In genomic region chr16:24748242-24748641, GRCh38 we compare ENCODE assay signal across 8 cellular contexts. TPM values are rescaled to one million over a fixed set of nuclear protein-coding genes. Genes with fewer than 3 reads are reported as not detected.
A peak's percentile ranks its signal among the peaks of the same experiment; 100 is the strongest.
DNase-seq lines count a peak whose midpoint lies in the region; ATAC-seq, FAIRE-seq and TF ChIP-seq lines count a peak whose summit lies in the region.

No MANE protein-coding gene starts in this region.

- no peak for TF ChIP-seq RAD21 in Ishikawa (IDR thresholded peaks at IDR 0.05; ENCODE audit: low read depth)

- H3K27ac ChIP-seq in breast epithelium = peak overlapping the region; percentile 22 to 73

- TF ChIP-seq CTCF in breast epithelium (IDR thresholded peaks at IDR 0.05) = no peak

- no peak overlapping the region for H3K4me3 ChIP-seq in breast epithelium

- no peaks in the 10 kb centered on the region for H3K9me3 ChIP-seq in breast epithelium

- no peak for FAIRE-seq in GM19239 (lab: Jason Lieb, UNC)

- intact Hi-C loops in breast epithelium (cut with DNase I; ENCODE audit: low total_unique reads) = no loop called here

- peaks cover 0 to 12% of the 10 kb centered on the region in 2 donors for H3K4me1 ChIP-seq in breast epithelium

- DNase-seq in AG08396 (ENCODE audit: low spot score) = peak; percentile 75
- peak in 1 of 2 donors; percentile 39 for DNase-seq in breast epithelium (ENCODE audit: low spot score in 2 of 2)
- peak; percentile 80 to 92 for DNase-seq in lung microvascular endothelial cell (ENCODE audit: low read depth in 2 of 2)
- no peak for DNase-seq in GM19239 (ENCODE audit: insufficient read length, low spot score)
- no peak for DNase-seq in activated effector memory CD4-positive, alpha-beta T cell treated with Interleukin-2 at 50 U/mL for 16 hours
- DNase-seq in HuH-7.5 (ENCODE audit: low spot score) = no peak

- no peaks in the 10 kb centered on the region for H3K36me3 ChIP-seq in breast epithelium

- TF ChIP-seq EP300 in Ishikawa (IDR thresholded peaks at IDR 0.05; ENCODE audit: borderline replicate concordance) = no peak

- no peaks in the 10 kb centered on the region for H3K27me3 ChIP-seq in breast epithelium

- no peak for TF ChIP-seq POLR2A in breast epithelium (IDR thresholded peaks at IDR 0.05)

- ATAC-seq in HG02623 (IDR thresholded peaks at IDR 0.05; ENCODE audit: unreplicated experiment) = no peak

TF ChIP-seq in Ishikawa, 13 proteins besides CTCF, POLR2A, EP300 and RAD21:
- TF ChIP-seq CREB1 (IDR thresholded peaks at IDR 0.05; ENCODE audit: low read depth) (no peak), USF1 (IDR thresholded peaks at IDR 0.05) (0 out of 2 replicates have a peak, but pooled peaks have one; percentile 20), TEAD4 (IDR thresholded peaks at IDR 0.05) (no peak; the same call in 1 of the 2 replicates), TAF1 (IDR thresholded peaks at IDR 0.05; ENCODE audit: low read depth) (no peak)

RNA-seq across cellular contexts. Expression of gene TNRC6A, which starts 18.8 kb away (rescaled TPM):
- total RNA-seq in breast epithelium (10 to 100 TPM; 49.3 to 84.9 (median 59.6) TPM), lung microvascular endothelial cell (18.1 and 22.2 TPM in 2 replicates)

Comparison
In these comparisons a context has a peak if more than half of its experiments do, and no peak if none do; other contexts are left out.
1. DNase-seq: peak in AG08396 (single experiment) and lung microvascular endothelial cell (2 of 2); none in GM19239 (single experiment), activated effector memory CD4-positive, alpha-beta T cell treated with Interleukin-2 at 50 U/mL for 16 hours (single experiment) and HuH-7.5 (single experiment).